ENCODE assay signal across 26 cellular contexts in the genomic region with DNA sequence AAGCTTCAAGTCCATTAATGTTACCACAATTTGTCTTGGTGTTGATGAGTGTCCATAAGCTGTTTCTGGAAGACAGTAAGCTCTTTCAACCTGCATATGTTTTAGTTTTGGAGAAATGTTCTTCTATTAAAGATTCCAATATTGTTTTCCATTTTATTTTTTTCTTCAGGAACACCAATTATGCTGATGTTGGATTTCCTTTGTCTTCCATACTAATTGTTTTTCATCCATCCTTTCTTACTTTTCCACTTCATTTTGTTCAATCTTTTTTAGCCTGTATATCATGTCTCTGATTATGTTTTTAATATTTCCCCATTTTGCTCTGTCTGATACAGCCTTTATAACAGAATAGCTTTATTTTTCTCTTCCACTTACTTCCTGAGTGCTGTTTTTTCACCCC. TPM values are rescaled to one million over a fixed set of nuclear protein-coding genes. Genes with fewer than 3 reads are reported as not detected.
"Had no signal": no experiment of that assay in that cellular context is flagged by ENCODE, and none has a peak within 500 bp of the region (broad histone marks: within the 10 kb centered on the region; RNA-seq: fewer than 3 reads in every experiment).

No MANE protein-coding gene starts in this region.

- FAIRE-seq: pancreas, urothelium cell line had no signal

- H3K4me1 ChIP-seq: pancreas, psoas muscle, thyroid gland, tibial nerve, upper lobe of left lung, vagina had no signal

- H3K9me3 ChIP-seq: neutrophil, pancreas, thyroid gland, vagina had no signal

- H3K27ac ChIP-seq: neutrophil, pancreas, psoas muscle, skin epidermis, stomach, thoracic aorta, thyroid gland, tibial nerve, upper lobe of left lung, vagina had no signal

- H3K27me3 ChIP-seq: neutrophil, pancreas, stomach, thyroid gland, tibial nerve, upper lobe of left lung, vagina had no signal

- ATAC-seq: naive thymus-derived CD8-positive, alpha-beta T cell; natural killer cell treated with Interleukin-12 subunit alpha and Interleukin-12 subunit beta and Interleukin-15 and Interleukin-18, amount 100 ng/mL, for 72 hours; pancreas; psoas muscle; right cardiac atrium; sciatic nerve; stimulated activated effector memory CD8-positive, alpha-beta T cell treated with anti-CD3 and anti-CD28 coated beads, Interleukin-12 subunit alpha, Interleukin-12 subunit beta, amount 100 ng/mL, for 72 hours; stimulated activated naive B cell treated with anti-CD40 and anti-IgM and Interleukin-4, amounts not matched to agents 10 μg/mL and 1 μg/mL and 100 μg/mL, for 72 hours had no signal

- H3K36me3 ChIP-seq: neutrophil, pancreas, stomach, thoracic aorta, thyroid gland, tibial nerve, upper lobe of left lung, vagina had no signal

- DNase-seq: naive B cell; naive thymus-derived CD8-positive, alpha-beta T cell; nephron progenitor cell; nucleus accumbens; pancreas; psoas muscle; right cardiac atrium; stimulated activated CD4-positive, alpha-beta T cell treated with anti-CD3 and anti-CD28 coated beads, Interleukin-15, amount 100 ng/mL, for 24 hours; stimulated activated CD4-positive, alpha-beta T cell treated with anti-CD3 and anti-CD28 coated beads, Interleukin-2, amount 100 ng/mL, for 24 hours; stimulated activated CD4-positive, alpha-beta T cell treated with anti-CD3 and anti-CD28 coated beads, Interleukin-2, amount 100 ng/mL, for 48 hours; stimulated activated CD4-positive, alpha-beta T cell treated with anti-CD3 and anti-CD28 coated beads, Interleukin-4, amount 100 ng/mL, for 24 hours; stimulated activated naive B cell treated with anti-CD40 and anti-IgM and Interleukin-4, amounts not matched to agents 10 μg/mL and 1 μg/mL and 100 μg/mL, for 72 hours; stimulated activated naive CD4-positive, alpha-beta T cell treated with Interleukin-2 at 50 U/mL for 16 hours; stomach; thyroid gland; trophoblast cell; upper lobe of left lung had no signal

- H3K4me3 ChIP-seq: pancreas, psoas muscle, skin epidermis, stomach, thoracic aorta, thyroid gland, tibial nerve, upper lobe of left lung, vagina had no signal

RNA-seq across cellular contexts. Expression of gene SLC13A3, which starts 21.9 kb away (rescaled TPM):
- polyA plus RNA-seq: naive thymus-derived CD8-positive, alpha-beta T cell had no signal
